ENCODE assay signal across 8 cellular contexts in genomic region chr11:60625262-60625661, GRCh38.
DNase-seq lines count a peak whose midpoint lies in the region; ATAC-seq, FAIRE-seq and TF ChIP-seq lines count a peak whose summit lies in the region.

No MANE protein-coding gene starts in this region.

- no peaks in the 10 kb centered on the region for H3K9me1 ChIP-seq in keratinocyte (ENCODE audit: control insufficient read depth, extremely low read depth, insufficient read depth, low read length)

- CTCF ChIA-PET in Calu3 (lab: Charles Lee): no interaction called here

- TF ChIP-seq CTCF in Calu3 (IDR thresholded peaks at IDR 0.05; ENCODE audit: unreplicated experiment) (no peak), VCaP (conservative IDR thresholded peaks at IDR 0.05) (peak; percentile 69), keratinocyte (optimal IDR thresholded peaks at IDR 0.05 in 1 of 3, IDR thresholded peaks at IDR 0.05 in 1 of 3, conservative IDR thresholded peaks at IDR 0.05 in 1 of 3; ENCODE audit: extremely low read depth in 1 of 3, insufficient read depth in 2 of 3, low read length in 3 of 3) (peak in 2 of 3 experiments; percentile 15 to 50)

- H3K4me3 ChIP-seq in keratinocyte (ENCODE audit: control insufficient read depth in 2 of 3, extremely low read depth in 1 of 3, insufficient read depth in 2 of 3, low read depth in 1 of 3, low read length in 3 of 3): no peak overlapping the region

- no TSS peak for BruUV-seq in Calu3 (replicated peaks; lab: Mats Ljungman, UMichigan)

- no peaks in the 10 kb centered on the region for H3K27me3 Mint-ChIP-seq in Calu3 (ENCODE audit: unreplicated experiment)

- no peak overlapping the region for H3K9ac ChIP-seq in keratinocyte (ENCODE audit: control insufficient read depth, extremely low read depth, insufficient read depth, low read length)

- no peaks in the 10 kb centered on the region for H3K79me2 ChIP-seq in keratinocyte (ENCODE audit: control insufficient read depth, insufficient read depth, low read length)

- H3K4me2 ChIP-seq in keratinocyte (ENCODE audit: control insufficient read depth, extremely low read depth, insufficient read depth, low read depth, low read length): no peak overlapping the region

- H3K27ac ChIP-seq in VCaP: no peak overlapping the region
- no peak overlapping the region for H3K27ac ChIP-seq in keratinocyte (ENCODE audit: control insufficient read depth, insufficient read depth, low read length)

- FAIRE-seq in keratinocyte (lab: Jason Lieb, UNC): no peak
- no peak for FAIRE-seq in GM19239 (lab: Jason Lieb, UNC)

- no peak for ATAC-seq in GM18907 (IDR thresholded peaks at IDR 0.05; ENCODE audit: unreplicated experiment)

- H3K4me1 Mint-ChIP-seq in Calu3 (ENCODE audit: low read depth, unreplicated experiment): no peaks in the 10 kb centered on the region

- DNase-seq in Calu3: peak; percentile 10
- peak; percentile 66 for DNase-seq in HT1080 (ENCODE audit: low read depth)
- no peak for DNase-seq in keratinocyte (ENCODE audit: low read depth, low spot score)
- DNase-seq in SKM-1 treated with dmso at 0.1 percent for 144 hours (lab: John Stamatoyannopoulos, UW; ENCODE audit: unreplicated experiment): no peak
- no peak for DNase-seq in GM19239 (ENCODE audit: insufficient read length, low spot score)
- DNase-seq in superior temporal gyrus (ENCODE audit: extremely low spot score): no peak

- H3K4me3 Mint-ChIP-seq in Calu3 (ENCODE audit: low read depth, unreplicated experiment): no peak overlapping the region

- intact Hi-C loops in Calu3 (cut with micrococcal nuclease; ENCODE audit: unreplicated experiment): no loop called here

- no peaks in the 10 kb centered on the region for H3K36me3 Mint-ChIP-seq in Calu3 (ENCODE audit: insufficient read depth, unreplicated experiment)

- no peaks in the 10 kb centered on the region for H3K36me3 ChIP-seq in keratinocyte (ENCODE audit: control insufficient read depth in 2 of 2, extremely low read depth in 1 of 2, insufficient read depth in 2 of 2, low read length in 2 of 2)

- no peaks in the 10 kb centered on the region for H3K27me3 ChIP-seq in keratinocyte (ENCODE audit: control insufficient read depth, extremely low read depth, insufficient read depth, low read length)

- peaks cover 3% of the 10 kb centered on the region for H3K9me3 Mint-ChIP-seq in Calu3 (ENCODE audit: low read depth, unreplicated experiment)

- H3K27ac Mint-ChIP-seq in Calu3 (ENCODE audit: unreplicated experiment): no peak overlapping the region

- no peaks in the 10 kb centered on the region for H3K9me3 ChIP-seq in keratinocyte (ENCODE audit: control insufficient read depth, low read depth, low read length)

- dilution Hi-C loops in keratinocyte (cut with MboI; ENCODE audit: extremely low pct_ligation_motif_present, low sequenced_read_pairs): no loop called here

- no peak overlapping the region for H2AFZ ChIP-seq in keratinocyte (ENCODE audit: control insufficient read depth, low read length)

- no peaks in the 10 kb centered on the region for H4K20me1 ChIP-seq in keratinocyte (ENCODE audit: control insufficient read depth, extremely low read depth, insufficient read depth, low read length)

- H3K4me1 ChIP-seq in keratinocyte (ENCODE audit: control insufficient read depth, extremely low read depth, insufficient read depth, low read length): no peaks in the 10 kb centered on the region

Comparison
In these comparisons a context has a peak if more than half of its experiments do, and no peak if none do; other contexts are left out.
1. DNase-seq: peak in Calu3 (single experiment) and HT1080 (single experiment); none in keratinocyte (single experiment), SKM-1 treated with dmso at 0.1 percent for 144 hours (single experiment), GM19239 (single experiment) and superior temporal gyrus (single experiment).